16 cellular contexts compared by ENCODE assay signal in the genomic region with DNA sequence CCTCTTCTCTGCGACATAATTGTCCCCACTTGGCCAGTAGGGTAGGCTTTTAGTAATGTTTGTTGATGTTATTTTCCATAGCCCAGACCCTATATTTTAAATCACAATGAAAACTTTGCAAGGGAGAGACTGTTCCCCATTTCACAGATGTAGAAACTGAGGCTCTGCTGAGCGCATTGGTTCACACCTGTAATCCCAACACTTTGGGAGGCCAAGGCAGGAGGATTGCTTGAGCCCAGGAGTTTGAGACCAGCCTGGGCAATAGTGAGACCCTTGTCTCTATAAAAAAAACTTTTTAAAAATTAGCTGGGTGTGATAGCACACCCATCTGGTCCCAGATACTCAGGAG.
DNase-seq lines count a peak whose midpoint lies in the region; ATAC-seq and TF ChIP-seq lines count a peak whose summit lies in the region.
"Had no signal": no experiment of that assay in that cellular context is flagged by ENCODE, and none has a peak within 500 bp of the region (broad histone marks: within the 10 kb centered on the region; RNA-seq: fewer than 3 reads in every experiment).

No MANE protein-coding gene starts in this region.

- peak overlapping the region; percentile 97 for H3K27ac ChIP-seq in cardiac muscle cell
- H3K27ac ChIP-seq: uterus had no signal

- no peaks in the 10 kb centered on the region for H3K27me3 Mint-ChIP-seq in brain
- H3K27me3 Mint-ChIP-seq in mesothelial cell of epicardium (ENCODE audit: low read depth) = no peaks in the 10 kb centered on the region

- H3K4me3 ChIP-seq in cardiac muscle cell = no peak overlapping the region
- H3K4me3 ChIP-seq: heart left ventricle, uterus had no signal

- H3K36me3 ChIP-seq in cardiac muscle cell = no peaks in the 10 kb centered on the region
- H3K36me3 ChIP-seq: heart left ventricle, uterus had no signal

- no peaks in the 10 kb centered on the region for H3K27me3 ChIP-seq in cardiac muscle cell
- H3K27me3 ChIP-seq: heart left ventricle, uterus had no signal

- H3K9me3 Mint-ChIP-seq in brain (no peaks in the 10 kb centered on the region), mesothelial cell of epicardium (no peaks in the 10 kb centered on the region)
- H3K9me3 Mint-ChIP-seq: natural killer cell had no signal

- intact Hi-C loops in left ventricle myocardium superior (cut with micrococcal nuclease) (no loop called here), posterior cingulate gyrus (cut with DNase I) (no loop called here)

- H3K4me3 Mint-ChIP-seq in brain (no peak overlapping the region), mesothelial cell of epicardium (no peak overlapping the region)
- H3K4me3 Mint-ChIP-seq: natural killer cell had no signal

- DNase-seq in cardiac muscle cell (ENCODE audit: low read depth in 1 of 2, low spot score in 1 of 2) (no peak), left ventricle myocardium superior (no peak), mesothelial cell of epicardium (ENCODE audit: low spot score in 2 of 2, unreplicated experiment in 2 of 2) (no peak), NCI-H226 (no peak), posterior cingulate gyrus (no peak)
- DNase-seq: activated CD4-positive, CD25-positive, alpha-beta regulatory T cell treated with anti-CD3 and anti-CD28 coated beads, Interleukin-2, amount 50 U/mL, for 72 hours; activated T-cell treated with anti-CD3 and anti-CD28 coated beads for 4 hours; GOT3; heart left ventricle; natural killer cell; NCI-H526 treated with DMSO at 0.1 percent for 48 hours; stimulated activated CD4-positive, alpha-beta T cell treated with anti-CD3 and anti-CD28 coated beads, Interleukin-2, amount 100 ng/mL, for 24 hours; uterus had no signal

- ATAC-seq in left ventricle myocardium superior (no peak), GM18505 (IDR thresholded peaks at IDR 0.05; ENCODE audit: unreplicated experiment) (no peak), HG03354 (IDR thresholded peaks at IDR 0.05; ENCODE audit: poor library complexity, severe bottlenecking, unreplicated experiment) (no peak)

- no peaks in the 10 kb centered on the region for H3K36me3 Mint-ChIP-seq in brain
- H3K36me3 Mint-ChIP-seq in mesothelial cell of epicardium = no peaks in the 10 kb centered on the region
- H3K36me3 Mint-ChIP-seq: natural killer cell had no signal

- H3K27ac Mint-ChIP-seq in brain (peak overlapping the region in 3 of 5 experiments; percentile 4 to 33 (median 21)), mesothelial cell of epicardium (peak overlapping the region; percentile 22)

- H3K4me1 ChIP-seq in cardiac muscle cell (ENCODE audit: low read depth) = peaks cover 39% of the 10 kb centered on the region

- no peak for TF ChIP-seq POLR2A in GM18505 (IDR thresholded peaks at IDR 0.05; ENCODE audit: borderline replicate concordance, extremely low read depth, insufficient read depth, insufficient read length)

- H3K9me3 ChIP-seq in cardiac muscle cell (ENCODE audit: low read depth) = no peaks in the 10 kb centered on the region
- H3K9me3 ChIP-seq: heart left ventricle, uterus had no signal

- H3K4me1 Mint-ChIP-seq in brain = peaks cover 44% of the 10 kb centered on the region
- H3K4me1 Mint-ChIP-seq in mesothelial cell of epicardium = peaks cover 43% of the 10 kb centered on the region

- TF ChIP-seq CTCF in cardiac muscle cell (IDR thresholded peaks at IDR 0.05; ENCODE audit: low read depth, low read length) (no peak), brain (conservative IDR thresholded peaks at IDR 0.05) (no peak), mesothelial cell of epicardium (IDR thresholded peaks at IDR 0.05; ENCODE audit: unreplicated experiment) (no peak)
